ENCODE assay signal across 18 cellular contexts in the genomic region with DNA sequence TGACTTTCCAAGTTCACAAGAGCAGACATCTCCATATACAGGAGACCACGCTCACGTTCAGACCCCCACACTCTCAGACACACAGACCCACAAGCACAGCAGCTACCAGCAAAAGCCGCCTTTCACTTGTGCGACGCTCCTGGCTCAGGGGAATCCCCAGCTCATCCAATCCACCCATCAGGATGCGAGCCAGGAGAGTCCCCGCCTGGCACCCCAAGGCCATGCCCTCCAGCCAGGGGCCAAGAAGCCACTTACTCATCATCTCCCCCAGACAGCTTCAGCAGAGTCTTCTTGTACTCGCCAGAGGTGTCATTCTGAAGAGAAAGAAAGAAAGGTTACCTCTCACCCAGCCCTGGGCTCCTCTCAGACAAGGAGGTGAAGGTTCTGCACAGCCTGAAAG. TPM values are rescaled to one million over a fixed set of nuclear protein-coding genes. Genes with fewer than 3 reads are reported as not detected.
DNase-seq lines count a peak whose midpoint lies in the region; ATAC-seq, FAIRE-seq and TF ChIP-seq lines count a peak whose summit lies in the region.
"Had no signal": no experiment of that assay in that cellular context is flagged by ENCODE, and none has a peak within 500 bp of the region (broad histone marks: within the 10 kb centered on the region; RNA-seq: fewer than 3 reads in every experiment).

No MANE protein-coding gene starts in this region.

- H3K4me1 Mint-ChIP-seq in CD4-positive, CD25-positive, alpha-beta regulatory T cell, result peaks cover 18 to 62% (median 39%) of the 10 kb centered on the region in 4 donors
- H3K4me1 Mint-ChIP-seq in CD8-positive, alpha-beta T cell (ENCODE audit: low read depth), result peaks cover 65% of the 10 kb centered on the region
- H3K4me1 Mint-ChIP-seq in activated T-helper 2 cell treated with anti-CD3 and anti-CD28 coated beads, Interferon-gamma antibody, Interleukin-2, Interleukin-4, amounts not matched to agents 10 μg/mL and 5 μg/mL and 100 μg/mL, durations not matched to agents 14 hours and 24 hours and 36 hours (ENCODE audit: low read depth), result peaks cover 53% of the 10 kb centered on the region
- peaks cover 44 to 85% (median 83%) of the 10 kb centered on the region in 4 donors for H3K4me1 Mint-ChIP-seq in naive thymus-derived CD8-positive, alpha-beta T cell

- H3K36me3 Mint-ChIP-seq in CD4-positive, CD25-positive, alpha-beta regulatory T cell, result peaks cover 60% of the 10 kb centered on the region
- H3K36me3 Mint-ChIP-seq in CD8-positive, alpha-beta T cell, result peaks cover 88% of the 10 kb centered on the region
- peaks cover 93% of the 10 kb centered on the region for H3K36me3 Mint-ChIP-seq in activated T-helper 2 cell treated with anti-CD3 and anti-CD28 coated beads, Interferon-gamma antibody, Interleukin-2, Interleukin-4, amounts not matched to agents 10 μg/mL and 5 μg/mL and 100 μg/mL, durations not matched to agents 14 hours and 24 hours and 36 hours (ENCODE audit: low read depth)
- H3K36me3 Mint-ChIP-seq in naive thymus-derived CD8-positive, alpha-beta T cell, result peaks cover 7 to 89% (median 30%) of the 10 kb centered on the region in 3 donors

- FAIRE-seq in HepG2 (lab: Jason Lieb, UNC), result no peak
- FAIRE-seq: astrocyte, K562 had no signal

- H2AFZ ChIP-seq in HepG2 (ENCODE audit: low read length), result no peak overlapping the region

- H3K27me3 ChIP-seq in CD4-positive, CD25-positive, alpha-beta regulatory T cell (ENCODE audit: control insufficient read depth, insufficient read depth, low read length), result no peaks in the 10 kb centered on the region
- H3K27me3 ChIP-seq in CD8-positive, alpha-beta T cell (ENCODE audit: insufficient read depth, low read length), result no peaks in the 10 kb centered on the region
- no peaks in the 10 kb centered on the region for H3K27me3 ChIP-seq in HepG2 (ENCODE audit: control insufficient read depth in 1 of 2, insufficient read depth in 2 of 2, low read length in 2 of 2)
- H3K27me3 ChIP-seq: colonic mucosa, right atrium auricular region, tibial nerve had no signal

- no peaks in the 10 kb centered on the region for H3K9me3 Mint-ChIP-seq in CD4-positive, CD25-positive, alpha-beta regulatory T cell
- no peaks in the 10 kb centered on the region for H3K9me3 Mint-ChIP-seq in CD8-positive, alpha-beta T cell
- no peaks in the 10 kb centered on the region for H3K9me3 Mint-ChIP-seq in activated T-helper 2 cell treated with anti-CD3 and anti-CD28 coated beads, Interferon-gamma antibody, Interleukin-2, Interleukin-4, amounts not matched to agents 10 μg/mL and 5 μg/mL and 100 μg/mL, durations not matched to agents 14 hours and 24 hours and 36 hours
- H3K9me3 Mint-ChIP-seq in naive thymus-derived CD8-positive, alpha-beta T cell, result no peaks in the 10 kb centered on the region
- H3K9me3 Mint-ChIP-seq: activated T-helper 1 cell treated with anti-CD3 and anti-CD28 coated beads, Interleukin-12 subunit alpha, Interleukin-12 subunit beta, Interleukin-2, Interleukin-4 antibody, amounts not matched to agents 30 ng/mL and 10 ng/mL and 1 ng/mL, durations not matched to agents 14 hours and 24 hours and 36 hours had no signal

- H3K27ac ChIP-seq in CD4-positive, CD25-positive, alpha-beta regulatory T cell (ENCODE audit: insufficient read depth, low read length, poor library complexity, severe bottlenecking), result no peak overlapping the region
- no peak overlapping the region for H3K27ac ChIP-seq in CD8-positive, alpha-beta T cell (ENCODE audit: low read depth, low read length)
- no peak overlapping the region for H3K27ac ChIP-seq in HepG2 (ENCODE audit: extremely low read length, insufficient read depth, low read length)
- H3K27ac ChIP-seq: colonic mucosa, right atrium auricular region, RWPE1, tibial nerve had no signal

- H3K4me1 ChIP-seq in CD4-positive, CD25-positive, alpha-beta regulatory T cell (ENCODE audit: control insufficient read depth, insufficient read depth, low read length, poor library complexity, severe bottlenecking), result peaks cover 24% of the 10 kb centered on the region
- H3K4me1 ChIP-seq in CD8-positive, alpha-beta T cell (ENCODE audit: insufficient read depth, low read length), result peaks cover 57% of the 10 kb centered on the region
- 0 out of 2 replicates have a peak, but pooled peaks cover 4% of the 10 kb centered on the region for H3K4me1 ChIP-seq in HepG2 (ENCODE audit: insufficient read depth, low read length)
- H3K4me1 ChIP-seq: colonic mucosa had no signal

- TF ChIP-seq EP300 in HepG2 (IDR thresholded peaks at IDR 0.05; ENCODE audit: low read depth in 2 of 2, low read length in 2 of 2) (no peak), HepG2 (CRISPR knock-in tag; IDR thresholded peaks at IDR 0.05; ENCODE audit: borderline replicate concordance) (no peak)

- WGBS in HepG2 (ENCODE audit: low lambda C conversion rate), result 83% methylated on average over 2 of the region's 8 CpGs

- H4K20me1 ChIP-seq in HepG2 (ENCODE audit: insufficient read depth, low read length), result no peaks in the 10 kb centered on the region; the same call in 1 of the 2 replicates

- H3K9ac ChIP-seq in HepG2 (ENCODE audit: insufficient read depth, low read depth, low read length), result no peak overlapping the region

- TF ChIP-seq CTCF in CD8-positive, alpha-beta T cell (IDR thresholded peaks at IDR 0.05), result no peak
- no peak for TF ChIP-seq CTCF in HepG2 (CRISPR knock-in tag; IDR thresholded peaks at IDR 0.05)

- H3K4me3 ChIP-seq in CD4-positive, CD25-positive, alpha-beta regulatory T cell (ENCODE audit: low read depth, low read length), result no peak overlapping the region
- H3K4me3 ChIP-seq in CD8-positive, alpha-beta T cell (ENCODE audit: low read depth, low read length), result no peak overlapping the region
- H3K4me3 ChIP-seq in HepG2 (replicated peaks in 1 of 3; ENCODE audit: insufficient read depth in 1 of 3, low read depth in 2 of 3, low read length in 3 of 3), result no peak overlapping the region
- H3K4me3 ChIP-seq: colonic mucosa, K562, right atrium auricular region, tibial nerve had no signal

- in situ Hi-C loops in HepG2 (cut with HindIII; ENCODE audit: extremely low pct_ligation_motif_present, low pct_unique_long_range_greater_than_20kb), result loop anchor here (10.0 kb wide), 1 partner anchor 107 kb away; no protein-coding TSS in a partner anchor

- peaks cover 95% of the 10 kb centered on the region for H3K36me3 ChIP-seq in CD4-positive, CD25-positive, alpha-beta regulatory T cell (ENCODE audit: control insufficient read depth, insufficient read depth, low read length)
- H3K36me3 ChIP-seq in CD8-positive, alpha-beta T cell (ENCODE audit: insufficient read depth, low read length), result peaks cover 80% of the 10 kb centered on the region
- H3K36me3 ChIP-seq in HepG2 (replicated peaks in 1 of 2; ENCODE audit: control insufficient read depth in 1 of 2, insufficient read depth in 2 of 2, low read length in 2 of 2), result peaks cover 30 to 78% of the 10 kb centered on the region in 2 experiments
- H3K36me3 ChIP-seq: colonic mucosa had no signal

- H3K4me2 ChIP-seq in HepG2 (ENCODE audit: low read depth, low read length), result no peak overlapping the region

- POLR2A ChIA-PET in CD8-positive, alpha-beta T cell (lab: Charles Lee), result no interaction called here
- POLR2A ChIA-PET in naive thymus-derived CD8-positive, alpha-beta T cell (lab: Charles Lee), result interaction anchor here (0.6 to 8.5 kb wide), 4 partner anchors 14 to 37 kb away, joined by 3 to 88 read pairs (median 22); no protein-coding TSS in a partner anchor
- POLR2A ChIA-PET in HepG2 (lab: Yijun Ruan, JAX), result no interaction called here

- no peak overlapping the region for H3K4me3 Mint-ChIP-seq in CD4-positive, CD25-positive, alpha-beta regulatory T cell
- no peak overlapping the region for H3K4me3 Mint-ChIP-seq in CD8-positive, alpha-beta T cell
- H3K4me3 Mint-ChIP-seq in activated T-helper 2 cell treated with anti-CD3 and anti-CD28 coated beads, Interferon-gamma antibody, Interleukin-2, Interleukin-4, amounts not matched to agents 10 μg/mL and 5 μg/mL and 100 μg/mL, durations not matched to agents 14 hours and 24 hours and 36 hours (ENCODE audit: low read depth), result no peak overlapping the region
- no peak overlapping the region for H3K4me3 Mint-ChIP-seq in naive thymus-derived CD8-positive, alpha-beta T cell
- H3K4me3 Mint-ChIP-seq: activated T-helper 1 cell treated with anti-CD3 and anti-CD28 coated beads, Interleukin-12 subunit alpha, Interleukin-12 subunit beta, Interleukin-2, Interleukin-4 antibody, amounts not matched to agents 30 ng/mL and 10 ng/mL and 1 ng/mL, durations not matched to agents 14 hours and 24 hours and 36 hours had no signal

- no peaks in the 10 kb centered on the region for H3K27me3 Mint-ChIP-seq in CD4-positive, CD25-positive, alpha-beta regulatory T cell
- H3K27me3 Mint-ChIP-seq in CD8-positive, alpha-beta T cell (ENCODE audit: low read depth), result no peaks in the 10 kb centered on the region
- H3K27me3 Mint-ChIP-seq in activated T-helper 2 cell treated with anti-CD3 and anti-CD28 coated beads, Interferon-gamma antibody, Interleukin-2, Interleukin-4, amounts not matched to agents 10 μg/mL and 5 μg/mL and 100 μg/mL, durations not matched to agents 14 hours and 24 hours and 36 hours (ENCODE audit: low read depth), result no peaks in the 10 kb centered on the region
- no peaks in the 10 kb centered on the region for H3K27me3 Mint-ChIP-seq in naive thymus-derived CD8-positive, alpha-beta T cell

- intact Hi-C loops in CD8-positive, alpha-beta T cell (cut with DNase I, micrococcal nuclease), result loop anchor here (2.0 kb wide), 2 partner anchors 17 to 111 kb away; no protein-coding TSS in a partner anchor
- intact Hi-C loops in activated T-helper 2 cell treated with anti-CD3 and anti-CD28 coated beads, Interferon-gamma antibody, Interleukin-2, Interleukin-4, amounts not matched to agents 10 μg/mL and 5 μg/mL and 100 μg/mL, durations not matched to agents 14 hours and 24 hours and 36 hours (cut with micrococcal nuclease), result no loop called here
- intact Hi-C loops in HepG2 (cut with micrococcal nuclease; ENCODE audit: unreplicated experiment), result no loop called here

- TF ChIP-seq RAD21 in HepG2 (CRISPR knock-in tag; IDR thresholded peaks at IDR 0.05), result no peak

- H3K27ac Mint-ChIP-seq in CD4-positive, CD25-positive, alpha-beta regulatory T cell, result peak overlapping the region; percentile 33 to 90 (median 81)
- peak overlapping the region; percentile 12 for H3K27ac Mint-ChIP-seq in CD8-positive, alpha-beta T cell
- peak overlapping the region; percentile 11 for H3K27ac Mint-ChIP-seq in activated T-helper 2 cell treated with anti-CD3 and anti-CD28 coated beads, Interferon-gamma antibody, Interleukin-2, Interleukin-4, amounts not matched to agents 10 μg/mL and 5 μg/mL and 100 μg/mL, durations not matched to agents 14 hours and 24 hours and 36 hours
- peak overlapping the region; percentile 22 to 98 (median 80) for H3K27ac Mint-ChIP-seq in naive thymus-derived CD8-positive, alpha-beta T cell

- no peak for ATAC-seq in CD4-positive, CD25-positive, alpha-beta regulatory T cell (ENCODE audit: low read depth in 2 of 2)
- ATAC-seq in CD8-positive, alpha-beta T cell, result no peak
- no peak for ATAC-seq in naive thymus-derived CD8-positive, alpha-beta T cell
- no peak for ATAC-seq in HepG2
- ATAC-seq: K562, left ventricle myocardium superior had no signal

- no peak for DNase-seq in CD4-positive, CD25-positive, alpha-beta regulatory T cell
- DNase-seq in CD8-positive, alpha-beta T cell, result no peak
- no peak for DNase-seq in activated T-helper 2 cell treated with anti-CD3 and anti-CD28 coated beads, Interferon-gamma antibody, Interleukin-2, Interleukin-4, amounts not matched to agents 10 μg/mL and 5 μg/mL and 100 μg/mL, durations not matched to agents 14 hours and 24 hours and 36 hours (ENCODE audit: low spot score)
- no peak for DNase-seq in naive thymus-derived CD8-positive, alpha-beta T cell
- DNase-seq in HepG2 (ENCODE audit: low spot score) (no peak), NOMO-1 treated with DMSO at 0.1 percent for 48 hours (lab: John Stamatoyannopoulos, UW; ENCODE audit: unreplicated experiment) (no peak), mucosa of gallbladder (ENCODE audit: low spot score) (no peak)
- DNase-seq: AML-193, colonic mucosa, left ventricle myocardium superior, NCI-H187, NCI-H226 had no signal

- H3K79me2 ChIP-seq in HepG2 (ENCODE audit: insufficient read depth, low read length), result no peaks in the 10 kb centered on the region

- no peaks in the 10 kb centered on the region for H3K9me3 ChIP-seq in CD4-positive, CD25-positive, alpha-beta regulatory T cell (ENCODE audit: control insufficient read depth in 2 of 2, low read length in 2 of 2)
- H3K9me3 ChIP-seq in CD8-positive, alpha-beta T cell (ENCODE audit: low read length), result no peaks in the 10 kb centered on the region
- H3K9me3 ChIP-seq in HepG2 (ENCODE audit: low read length), result no peaks in the 10 kb centered on the region
- H3K9me3 ChIP-seq: colonic mucosa, right atrium auricular region, tibial nerve had no signal

- no peak for TF ChIP-seq POLR2A in HepG2 (IDR thresholded peaks at IDR 0.05; ENCODE audit: insufficient read depth in 1 of 2, low read depth in 2 of 2, low read length in 2 of 2)

- CTCF ChIA-PET in CD8-positive, alpha-beta T cell (lab: Charles Lee), result interaction anchor here (2.7 to 50.0 kb wide), 4 partner anchors 13 to 78 kb away, joined by 8 to 1723 read pairs (median 90); a partner anchor contains a TSS
- CTCF ChIA-PET in HepG2 (lab: Yijun Ruan, JAX; ENCODE audit: low intra/inter-chr PET ratio, low total read pairs), result interaction anchor here (4.8 kb wide), 1 partner anchor 36 kb away, joined by 60 read pairs; no protein-coding TSS in a partner anchor

- no TSS peak for BruUV-seq in HepG2 (replicated peaks; lab: Mats Ljungman, UMichigan)

RNA-seq across cellular contexts. Expression of a gene that starts 29.7 kb away (rescaled TPM):
- total RNA-seq in CD4-positive, CD25-positive, alpha-beta regulatory T cell, result 364 TPM
- polyA plus RNA-seq in CD4-positive, CD25-positive, alpha-beta regulatory T cell, result 100 to 1,000 TPM; 171 to 329 (median 244) TPM
- 10 to 100 TPM; 83.5 to 89.4 TPM for total RNA-seq in CD8-positive, alpha-beta T cell
- 560 and 569 TPM in 2 replicates for total RNA-seq in activated T-helper 2 cell treated with anti-CD3 and anti-CD28 coated beads, Interferon-gamma antibody, Interleukin-2, Interleukin-4, amounts not matched to agents 10 μg/mL and 5 μg/mL and 100 μg/mL, durations not matched to agents 14 hours and 24 hours and 36 hours
- 100 to 1,000 TPM; 334 to 359 TPM for total RNA-seq in naive thymus-derived CD8-positive, alpha-beta T cell
- 100 to 1,000 TPM; 242 to 318 (median 254) TPM for polyA plus RNA-seq in naive thymus-derived CD8-positive, alpha-beta T cell
- total RNA-seq in HepG2 (2016; rRNA removed; fragmentation: Illumina TruSeq; extraction: Trizol) (125 and 154 TPM in 2 replicates), mucosa of gallbladder (153 TPM)
- 13.0 and 15.5 TPM in 2 replicates for total RNA-seq in HepG2 (2016; cell fraction: cytosol; rRNA removed; fragmentation: Illumina TruSeq; extraction: Trizol; ENCODE audit: low read depth)
- 125 and 156 TPM in 2 replicates for total RNA-seq in HepG2 (2016; cell fraction: insoluble cytoplasmic fraction; rRNA removed; fragmentation: Illumina TruSeq; extraction: Trizol)
- total RNA-seq in HepG2 (2016; cell fraction: membrane; rRNA removed; fragmentation: Illumina TruSeq; extraction: Trizol), result 28.1 and 29.3 TPM in 2 replicates
- total RNA-seq in HepG2 (2016; cell fraction: nucleus; rRNA removed; fragmentation: Illumina TruSeq; extraction: Trizol), result 84.2 and 86.1 TPM in 2 replicates
- polyA plus RNA-seq in HepG2 (2011; rRNA removed), result 103 and 120 TPM in 2 replicates
- polyA plus RNA-seq in HepG2 (2011; cell fraction: cytosol; rRNA removed), result 124 and 134 TPM in 2 replicates
- 132 and 143 TPM in 2 replicates for polyA plus RNA-seq in HepG2 (2011; cell fraction: nucleus; rRNA removed)
- polyA plus RNA-seq in HepG2 (2012), result 69.6 and 82.1 TPM in 2 replicates
- 9.6 and 11.8 TPM in 2 replicates for polyA plus RNA-seq in HepG2 (2016; cell fraction: cytosol; fragmentation: Illumina TruSeq; extraction: Trizol; ENCODE audit: low read depth)
- polyA plus RNA-seq in HepG2 (2016; cell fraction: insoluble cytoplasmic fraction; fragmentation: Illumina TruSeq; extraction: Trizol; ENCODE audit: low read depth), result 126 and 134 TPM in 2 replicates
- 18.1 and 19.2 TPM in 2 replicates for polyA plus RNA-seq in HepG2 (2016; cell fraction: membrane; fragmentation: Illumina TruSeq; extraction: Trizol; ENCODE audit: low read depth)
- polyA plus RNA-seq in HepG2 (2016; cell fraction: nucleus; fragmentation: Illumina TruSeq; extraction: Trizol; ENCODE audit: insufficient read depth, low read depth), result 81.8 and 98.3 TPM in 2 replicates
- polyA minus RNA-seq in HepG2 (2011; rRNA and poly(A)+ RNA removed; ENCODE audit: low replicate concordance), result 67.1 and 157 TPM in 2 replicates
- 96.9 and 110 TPM in 2 replicates for polyA minus RNA-seq in HepG2 (2011; cell fraction: cytosol; rRNA and poly(A)+ RNA removed)
- 81.6 and 116 TPM in 2 replicates for polyA minus RNA-seq in HepG2 (2011; cell fraction: nucleus; rRNA and poly(A)+ RNA removed)

RNA-seq across cellular contexts. Expression of a gene that starts 47.1 kb away (rescaled TPM):
- 259 TPM for total RNA-seq in CD4-positive, CD25-positive, alpha-beta regulatory T cell
- 10 to 100 TPM; 46.9 to 71.5 (median 59.8) TPM for polyA plus RNA-seq in CD4-positive, CD25-positive, alpha-beta regulatory T cell
- 100 to 1,000 TPM; 133 to 134 TPM for total RNA-seq in CD8-positive, alpha-beta T cell
- total RNA-seq in activated T-helper 2 cell treated with anti-CD3 and anti-CD28 coated beads, Interferon-gamma antibody, Interleukin-2, Interleukin-4, amounts not matched to agents 10 μg/mL and 5 μg/mL and 100 μg/mL, durations not matched to agents 14 hours and 24 hours and 36 hours, result 473 and 477 TPM in 2 replicates
- 100 to 1,000 TPM; 138 to 140 TPM for total RNA-seq in naive thymus-derived CD8-positive, alpha-beta T cell
- polyA plus RNA-seq in naive thymus-derived CD8-positive, alpha-beta T cell, result 10 to 100 TPM; 25.6 to 37.5 (median 29.8) TPM
- 26.2 and 29.8 TPM in 2 replicates for total RNA-seq in HepG2 (2016; rRNA removed; fragmentation: Illumina TruSeq; extraction: Trizol)
- 11.3 and 13.0 TPM in 2 replicates for total RNA-seq in HepG2 (2016; cell fraction: cytosol; rRNA removed; fragmentation: Illumina TruSeq; extraction: Trizol; ENCODE audit: low read depth)
- 22.8 and 24.5 TPM in 2 replicates for total RNA-seq in HepG2 (2016; cell fraction: insoluble cytoplasmic fraction; rRNA removed; fragmentation: Illumina TruSeq; extraction: Trizol)
- 28.9 and 33.7 TPM in 2 replicates for total RNA-seq in HepG2 (2016; cell fraction: membrane; rRNA removed; fragmentation: Illumina TruSeq; extraction: Trizol)
- total RNA-seq in HepG2 (2016; cell fraction: nucleus; rRNA removed; fragmentation: Illumina TruSeq; extraction: Trizol), result 16.2 and 22.2 TPM in 2 replicates
- polyA plus RNA-seq in HepG2 (2011; rRNA removed), result 45.9 and 48.7 TPM in 2 replicates
- polyA plus RNA-seq in HepG2 (2011; cell fraction: cytosol; rRNA removed), result 40.8 and 45.3 TPM in 2 replicates
- polyA plus RNA-seq in HepG2 (2011; cell fraction: nucleus; rRNA removed), result 57.3 and 59.8 TPM in 2 replicates
- 52.5 and 57.8 TPM in 2 replicates for polyA plus RNA-seq in HepG2 (2012)
- polyA plus RNA-seq in HepG2 (2016; cell fraction: cytosol; fragmentation: Illumina TruSeq; extraction: Trizol; ENCODE audit: low read depth), result 16.8 and 17.8 TPM in 2 replicates
- polyA plus RNA-seq in HepG2 (2016; cell fraction: insoluble cytoplasmic fraction; fragmentation: Illumina TruSeq; extraction: Trizol; ENCODE audit: low read depth), result 26.4 and 35.7 TPM in 2 replicates
- polyA plus RNA-seq in HepG2 (2016; cell fraction: membrane; fragmentation: Illumina TruSeq; extraction: Trizol; ENCODE audit: low read depth), result 31.5 and 33.1 TPM in 2 replicates
- 29.8 and 34.0 TPM in 2 replicates for polyA plus RNA-seq in HepG2 (2016; cell fraction: nucleus; fragmentation: Illumina TruSeq; extraction: Trizol; ENCODE audit: insufficient read depth, low read depth)
- polyA minus RNA-seq in HepG2 (2011; rRNA and poly(A)+ RNA removed; ENCODE audit: low replicate concordance), result 45.2 and 73.0 TPM in 2 replicates
- 45.8 and 51.1 TPM in 2 replicates for polyA minus RNA-seq in HepG2 (2011; cell fraction: cytosol; rRNA and poly(A)+ RNA removed)
- polyA minus RNA-seq in HepG2 (2011; cell fraction: nucleus; rRNA and poly(A)+ RNA removed), result 50.0 and 60.3 TPM in 2 replicates
- total RNA-seq in mucosa of gallbladder, result 124 TPM

Comparison
In these comparisons a context has a peak if more than half of its experiments do, and no peak if none do; other contexts are left out.
1. H3K27ac Mint-ChIP-seq: peak in every context shown above with its lines; median percentile 81 in CD4-positive, CD25-positive, alpha-beta regulatory T cell; 80 in naive thymus-derived CD8-positive, alpha-beta T cell; 12 in CD8-positive, alpha-beta T cell; 11 in activated T-helper 2 cell treated with anti-CD3 and anti-CD28 coated beads, Interferon-gamma antibody, Interleukin-2, Interleukin-4, amounts not matched to agents 10 μg/mL and 5 μg/mL and 100 μg/mL, durations not matched to agents 14 hours and 24 hours and 36 hours.
2. intact Hi-C loops: an anchor here in CD8-positive, alpha-beta T cell (2.0 kb wide); none called in activated T-helper 2 cell treated with anti-CD3 and anti-CD28 coated beads, Interferon-gamma antibody, Interleukin-2, Interleukin-4, amounts not matched to agents 10 μg/mL and 5 μg/mL and 100 μg/mL, durations not matched to agents 14 hours and 24 hours and 36 hours and HepG2.